14 cellular contexts compared by ENCODE assay signal in the genomic region with DNA sequence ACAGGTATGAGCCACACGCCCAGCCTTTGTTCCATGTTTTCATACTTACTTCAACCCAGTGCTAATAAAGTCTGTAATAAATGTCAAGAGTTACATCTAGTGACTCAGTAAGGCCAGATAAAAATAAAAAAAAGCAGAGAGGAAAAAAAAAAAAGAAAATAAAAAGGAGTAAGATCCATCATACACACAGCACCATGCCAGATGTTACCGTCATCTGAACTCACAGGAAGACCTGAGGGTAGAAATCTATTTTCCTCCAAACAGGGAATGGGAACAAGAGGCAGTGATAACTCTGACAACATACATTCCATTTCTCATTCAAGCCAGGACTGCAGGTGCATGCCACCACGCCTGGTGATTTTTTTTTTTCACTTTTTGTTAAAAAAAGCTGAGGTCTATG.
"Had no signal": no experiment of that assay in that cellular context is flagged by ENCODE, and none has a peak within 500 bp of the region (broad histone marks: within the 10 kb centered on the region; RNA-seq: fewer than 3 reads in every experiment).

No MANE protein-coding gene starts in this region.

- H3K27ac Mint-ChIP-seq: activated CD4-positive, alpha-beta T cell treated with anti-CD3 and anti-CD28 coated beads, Interleukin-2, amount 10 ng/mL, durations not matched to agents 24 days and 14 days; activated naive CD4-positive, alpha-beta T cell treated with anti-CD3 and anti-CD28 coated beads for 36 hours; nephron had no signal

- H3K27me3 ChIP-seq: right lobe of liver had no signal

- H3K27me3 Mint-ChIP-seq: activated CD4-positive, alpha-beta T cell treated with anti-CD3 and anti-CD28 coated beads, Interleukin-2, amount 10 ng/mL, durations not matched to agents 24 days and 14 days had no signal

- H3K4me3 Mint-ChIP-seq: activated CD4-positive, alpha-beta T cell treated with anti-CD3 and anti-CD28 coated beads, Interleukin-2, amount 10 ng/mL, durations not matched to agents 24 days and 14 days; activated naive CD4-positive, alpha-beta T cell treated with anti-CD3 and anti-CD28 coated beads for 36 hours; nephron had no signal

- H3K4me1 Mint-ChIP-seq: nephron had no signal

- ATAC-seq: right lobe of liver had no signal

- DNase-seq: activated CD4-positive, alpha-beta T cell treated with anti-CD3 and anti-CD28 coated beads, Interleukin-2, amount 10 ng/mL, durations not matched to agents 24 days and 14 days; activated CD4-positive, CD25-positive, alpha-beta regulatory T cell; activated naive CD4-positive, alpha-beta T cell treated with anti-CD3 and anti-CD28 coated beads for 36 hours; activated T-cell treated with anti-CD3 and anti-CD28 coated beads for 4 hours; central memory CD4-positive, alpha-beta T cell; effector CD8-positive, alpha-beta T cell; foreskin melanocyte; kidney glomerular epithelial cell; mesendoderm; occipital lobe; right lobe of liver; SW 1271 had no signal

- H3K9me3 ChIP-seq: right lobe of liver, thoracic aorta had no signal

- H3K9me3 Mint-ChIP-seq: activated CD4-positive, alpha-beta T cell treated with anti-CD3 and anti-CD28 coated beads, Interleukin-2, amount 10 ng/mL, durations not matched to agents 24 days and 14 days; activated naive CD4-positive, alpha-beta T cell treated with anti-CD3 and anti-CD28 coated beads for 36 hours; nephron had no signal

- H3K27ac ChIP-seq: right lobe of liver had no signal

- H3K4me3 ChIP-seq: right lobe of liver, thoracic aorta had no signal
